22 cellular contexts compared by ENCODE assay signal in the genomic region with DNA sequence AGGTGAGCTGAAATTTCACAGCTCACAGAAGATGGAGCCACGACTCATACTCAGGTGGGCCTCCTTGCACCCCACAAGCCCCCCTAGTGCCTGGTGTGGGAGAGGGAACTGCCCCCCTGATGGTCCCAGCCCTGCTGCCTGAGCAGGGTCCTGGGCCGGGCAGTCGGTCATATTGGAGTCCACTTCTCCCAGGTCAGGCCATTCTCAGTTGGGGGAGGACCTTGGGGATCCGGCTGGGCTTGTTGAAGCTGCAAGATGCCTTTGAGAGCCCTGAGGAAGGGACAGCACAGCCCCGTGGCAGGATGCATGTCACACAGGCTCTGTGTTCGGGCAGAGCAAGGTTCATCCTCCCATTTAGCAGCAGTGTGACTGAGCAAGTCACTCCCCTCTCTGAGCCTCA. TPM values are rescaled to one million over a fixed set of nuclear protein-coding genes. Genes with fewer than 3 reads are reported as not detected.
DNase-seq lines count a peak whose midpoint lies in the region; ATAC-seq and TF ChIP-seq lines count a peak whose summit lies in the region.
"Had no signal": no experiment of that assay in that cellular context is flagged by ENCODE, and none has a peak within 500 bp of the region (broad histone marks: within the 10 kb centered on the region; RNA-seq: fewer than 3 reads in every experiment).

No MANE protein-coding gene starts in this region.

- no peak overlapping the region for H3K27ac Mint-ChIP-seq in activated CD8-positive, alpha-beta memory T cell treated with anti-CD3 and anti-CD28 coated beads, Interleukin-2, amount 10 ng/mL, durations not matched to agents 7 days and 5 days
- H3K27ac Mint-ChIP-seq: H9, immature natural killer cell, WTC11 had no signal

- H3K4me3 Mint-ChIP-seq in activated CD8-positive, alpha-beta memory T cell treated with anti-CD3 and anti-CD28 coated beads, Interleukin-2, amount 10 ng/mL, durations not matched to agents 7 days and 5 days = no peak overlapping the region
- H3K4me3 Mint-ChIP-seq: B cell, H9, immature natural killer cell, WTC11 had no signal

- no peaks in the 10 kb centered on the region for H3K4me1 Mint-ChIP-seq in activated CD8-positive, alpha-beta memory T cell treated with anti-CD3 and anti-CD28 coated beads, Interleukin-2, amount 10 ng/mL, durations not matched to agents 7 days and 5 days
- H3K4me1 Mint-ChIP-seq: B cell had no signal

- TF ChIP-seq POLR2A in esophagus muscularis mucosa (IDR thresholded peaks at IDR 0.05; ENCODE audit: low read depth) = no peak
- no peak for TF ChIP-seq POLR2A in upper lobe of left lung (IDR thresholded peaks at IDR 0.05)

- DNase-seq in activated CD8-positive, alpha-beta memory T cell treated with anti-CD3 and anti-CD28 coated beads, Interleukin-2, amount 10 ng/mL, durations not matched to agents 7 days and 5 days = no peak
- no peak for DNase-seq in activated CD8-positive, alpha-beta memory T cell treated with anti-CD3 and anti-CD28 coated beads, Interleukin-2, amount 50 U/mL, for 48 hours
- DNase-seq in esophagus muscularis mucosa (ENCODE audit: extremely low spot score) (no peak), upper lobe of left lung (no peak), SIG-M5 (lab: John Stamatoyannopoulos, UW) (no peak), SJCRH30 (no peak), GF-D8 (lab: John Stamatoyannopoulos, UW) (no peak)
- DNase-seq: activated CD4-positive, alpha-beta T cell treated with anti-CD3 and anti-CD28 coated beads, Interleukin-2, amount 50 U/mL, for 4 hours; COR-L47; dermis blood vessel endothelial cell; DMS79; H9; immature natural killer cell; NCI-H1436; stimulated activated CD4-positive, alpha-beta T cell treated with anti-CD3 and anti-CD28 coated beads, Interleukin-15, amount 100 ng/mL, for 24 hours; stimulated activated CD8-positive, alpha-beta memory T cell treated with anti-CD3 and anti-CD28 coated beads, Interleukin-4, amount 100 ng/mL, for 48 hours had no signal

- H3K9me3 Mint-ChIP-seq in activated CD8-positive, alpha-beta memory T cell treated with anti-CD3 and anti-CD28 coated beads, Interleukin-2, amount 10 ng/mL, durations not matched to agents 7 days and 5 days (ENCODE audit: low read depth) = no peaks in the 10 kb centered on the region
- H3K9me3 Mint-ChIP-seq: H9, immature natural killer cell, WTC11 had no signal

- H3K9me3 ChIP-seq in esophagus muscularis mucosa = no peaks in the 10 kb centered on the region
- no peaks in the 10 kb centered on the region for H3K9me3 ChIP-seq in muscle layer of duodenum (ENCODE audit: control insufficient read depth in 1 of 2, low read length in 2 of 2)
- H3K9me3 ChIP-seq in upper lobe of left lung = no peaks in the 10 kb centered on the region
- no peaks in the 10 kb centered on the region for H3K9me3 ChIP-seq in SJCRH30 (replicated peaks)

- no peak overlapping the region for H3K4me3 ChIP-seq in esophagus muscularis mucosa
- no peak overlapping the region for H3K4me3 ChIP-seq in muscle layer of duodenum (ENCODE audit: low read depth in 1 of 2, low read length in 2 of 2)
- no peak overlapping the region for H3K4me3 ChIP-seq in upper lobe of left lung
- no peak overlapping the region for H3K4me3 ChIP-seq in SJCRH30
- H3K4me3 ChIP-seq: hepatocyte had no signal

- H3K27ac ChIP-seq in esophagus muscularis mucosa (replicated peaks in 1 of 4) = peak overlapping the region; percentile 89 to 99 (median 94)
- peak overlapping the region; percentile 94 for H3K27ac ChIP-seq in muscle layer of duodenum (ENCODE audit: low read length)
- peak overlapping the region in 3 of 4 donors; percentile 71 to 83 (median 80) for H3K27ac ChIP-seq in upper lobe of left lung
- H3K27ac ChIP-seq in SJCRH30 = no peak overlapping the region
- H3K27ac ChIP-seq: 22Rv1, hepatocyte, HL-60 had no signal

- TF ChIP-seq EP300 in esophagus muscularis mucosa (IDR thresholded peaks at IDR 0.05) (no peak), upper lobe of left lung (IDR thresholded peaks at IDR 0.05) (no peak)

- H3K27me3 Mint-ChIP-seq in activated CD8-positive, alpha-beta memory T cell treated with anti-CD3 and anti-CD28 coated beads, Interleukin-2, amount 10 ng/mL, durations not matched to agents 7 days and 5 days = no peaks in the 10 kb centered on the region
- H3K27me3 Mint-ChIP-seq: B cell had no signal

- no peaks in the 10 kb centered on the region for H3K36me3 Mint-ChIP-seq in activated CD8-positive, alpha-beta memory T cell treated with anti-CD3 and anti-CD28 coated beads, Interleukin-2, amount 10 ng/mL, durations not matched to agents 7 days and 5 days

- H3K4me1 ChIP-seq in esophagus muscularis mucosa = peaks cover 58 to 83% (median 75%) of the 10 kb centered on the region in 4 donors
- H3K4me1 ChIP-seq in muscle layer of duodenum (ENCODE audit: control insufficient read depth in 1 of 2, insufficient read depth in 2 of 2, low read length in 2 of 2) = peaks cover 0 to 4% of the 10 kb centered on the region in 2 donors
- peaks cover 36 to 56% (median 53%) of the 10 kb centered on the region in 4 donors for H3K4me1 ChIP-seq in upper lobe of left lung
- H3K4me1 ChIP-seq in SJCRH30 = no peaks in the 10 kb centered on the region

- peaks cover 0 to 20% (median 15%) of the 10 kb centered on the region in 4 donors for H3K36me3 ChIP-seq in esophagus muscularis mucosa
- peaks cover 0 to 13% of the 10 kb centered on the region in 2 donors for H3K36me3 ChIP-seq in muscle layer of duodenum (ENCODE audit: control insufficient read depth in 1 of 2, insufficient read depth in 2 of 2, low read length in 2 of 2)
- peaks cover 0 to 26% (median 14%) of the 10 kb centered on the region in 4 donors for H3K36me3 ChIP-seq in upper lobe of left lung
- H3K36me3 ChIP-seq in SJCRH30 = peaks cover 5% of the 10 kb centered on the region

- intact Hi-C loops in esophagus muscularis mucosa (cut with DNase I) = no loop called here

- CTCF ChIA-PET in activated CD8-positive, alpha-beta memory T cell treated with anti-CD3 and anti-CD28 coated beads, Interleukin-2, amount 10 ng/mL, durations not matched to agents 7 days and 5 days (lab: Charles Lee) = no interaction called here

- WGBS in esophagus muscularis mucosa = 75% methylated on average over 6 of the region's 6 CpGs
- WGBS in upper lobe of left lung, 2 donors = 78 to 91% methylated on average over 4 to 6 of the region's 6 CpGs

- peak; percentile 16 for ATAC-seq in activated CD8-positive, alpha-beta memory T cell treated with anti-CD3 and anti-CD28 coated beads, Interleukin-2, amount 10 ng/mL, durations not matched to agents 7 days and 5 days
- no peak for ATAC-seq in upper lobe of left lung (ENCODE audit: low FRiP score in 2 of 2)
- ATAC-seq: WTC11 had no signal

- H3K27me3 ChIP-seq in esophagus muscularis mucosa (no peaks in the 10 kb centered on the region), muscle layer of duodenum (ENCODE audit: low read depth, low read length) (no peaks in the 10 kb centered on the region), upper lobe of left lung (no peaks in the 10 kb centered on the region), SJCRH30 (no peaks in the 10 kb centered on the region)
- H3K27me3 ChIP-seq: hepatocyte had no signal

- TF ChIP-seq CTCF in esophagus muscularis mucosa (IDR thresholded peaks at IDR 0.05) (no peak), upper lobe of left lung (IDR thresholded peaks at IDR 0.05) (no peak)

RNA-seq across cellular contexts. Expression of gene ERGIC1, which starts 56.6 kb away (rescaled TPM):
- 10 to 100 TPM; 30.9 to 34.7 TPM for total RNA-seq in activated CD8-positive, alpha-beta memory T cell treated with anti-CD3 and anti-CD28 coated beads, Interleukin-2, amount 10 ng/mL, durations not matched to agents 7 days and 5 days
- total RNA-seq in esophagus muscularis mucosa = 100 to 1,000 TPM; 105 to 161 (median 145) TPM
- 100 to 1,000 TPM; 158 to 225 (median 173) TPM for total RNA-seq in upper lobe of left lung
- total RNA-seq in SJCRH30 (2014; rRNA removed; shearing (Covaris generic)) = 77.4 and 83.4 TPM in 2 replicates
